ENCODE assay signal across 13 cellular contexts in the genomic region with DNA sequence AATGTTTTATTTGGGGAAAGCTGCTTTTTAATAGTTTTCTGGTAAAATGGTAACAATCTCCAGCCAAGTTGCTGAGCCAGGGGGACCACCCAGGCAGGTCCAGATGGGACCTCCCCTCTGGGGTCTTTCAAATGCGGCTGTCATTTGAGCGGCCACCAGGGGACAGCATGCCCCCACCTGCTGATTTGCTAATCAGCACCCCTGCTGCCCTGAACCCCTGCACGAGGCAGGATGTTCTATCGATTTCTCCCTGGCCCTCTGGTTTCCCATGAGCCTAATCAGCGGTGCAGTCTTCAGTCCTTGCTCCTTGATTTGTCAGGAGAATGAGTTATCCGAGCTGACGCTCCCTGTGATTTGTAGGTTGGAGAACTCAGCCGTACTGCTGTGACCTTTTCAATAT.
A peak's percentile ranks its signal among the peaks of the same experiment; 100 is the strongest.
DNase-seq lines count a peak whose midpoint lies in the region; ATAC-seq and TF ChIP-seq lines count a peak whose summit lies in the region.
"Had no signal": no experiment of that assay in that cellular context is flagged by ENCODE, and none has a peak within 500 bp of the region (broad histone marks: within the 10 kb centered on the region; RNA-seq: fewer than 3 reads in every experiment).

No MANE protein-coding gene starts in this region.

- H3K9me3 Mint-ChIP-seq in glutamatergic neuron (ENCODE audit: unreplicated experiment): peaks cover 6% of the 10 kb centered on the region
- no peaks in the 10 kb centered on the region for H3K9me3 Mint-ChIP-seq in type B pancreatic cell
- no peaks in the 10 kb centered on the region for H3K9me3 Mint-ChIP-seq in CD14-positive monocyte

- H3K36me3 Mint-ChIP-seq in glutamatergic neuron (ENCODE audit: unreplicated experiment) (peaks cover 7% of the 10 kb centered on the region), type B pancreatic cell (no peaks in the 10 kb centered on the region), CD14-positive monocyte (no peaks in the 10 kb centered on the region)

- peak overlapping the region; percentile 38 for H3K27ac Mint-ChIP-seq in glutamatergic neuron (ENCODE audit: unreplicated experiment)
- no peak overlapping the region for H3K27ac Mint-ChIP-seq in type B pancreatic cell
- no peak overlapping the region for H3K27ac Mint-ChIP-seq in CD14-positive monocyte

- 19 to 23% methylated on average over 8 of the region's 8 CpGs for WGBS in heart right ventricle, 2 donors

- H3K9me3 ChIP-seq in heart right ventricle (no peaks in the 10 kb centered on the region), SJCRH30 (replicated peaks) (no peaks in the 10 kb centered on the region)
- H3K9me3 ChIP-seq: body of pancreas, gastrocnemius medialis, suprapubic skin had no signal

- H3K4me1 ChIP-seq in heart right ventricle (peaks cover 0 to 7% (median 5%) of the 10 kb centered on the region in 9 donors), SJCRH30 (peaks cover 26% of the 10 kb centered on the region)
- H3K4me1 ChIP-seq: body of pancreas, gastrocnemius medialis had no signal

- intact Hi-C loops in heart right ventricle (cut with DNase I) (no loop called here), left ventricle myocardium superior (cut with micrococcal nuclease) (no loop called here), CD14-positive monocyte (cut with micrococcal nuclease) (no loop called here)

- H3K36me3 ChIP-seq in heart right ventricle: no peaks in the 10 kb centered on the region
- H3K36me3 ChIP-seq in SJCRH30: no peaks in the 10 kb centered on the region
- H3K36me3 ChIP-seq: gastrocnemius medialis, suprapubic skin had no signal

- H3K27me3 Mint-ChIP-seq in glutamatergic neuron (ENCODE audit: unreplicated experiment): peaks cover 3% of the 10 kb centered on the region
- no peaks in the 10 kb centered on the region for H3K27me3 Mint-ChIP-seq in type B pancreatic cell
- peaks cover 0 to 2% (median 2%) of the 10 kb centered on the region in 3 donors for H3K27me3 Mint-ChIP-seq in CD14-positive monocyte (ENCODE audit: low read depth in 3 of 3)

- H3K27ac ChIP-seq in heart right ventricle (no peak overlapping the region), SJCRH30 (no peak overlapping the region)
- H3K27ac ChIP-seq: body of pancreas, gastrocnemius medialis, SK-N-MC, suprapubic skin had no signal

- DNase-seq in heart right ventricle (no peak), left ventricle myocardium superior (no peak), SJCRH30 (peak; percentile 56 to 62), glutamatergic neuron (peak; percentile 77), type B pancreatic cell (ENCODE audit: extremely low spot score, unreplicated experiment) (no peak), CD14-positive monocyte (ENCODE audit: low spot score) (no peak), SIG-M5 treated with dmso at 0.1 percent for 504 hours (lab: John Stamatoyannopoulos, UW; ENCODE audit: unreplicated experiment) (no peak)
- DNase-seq: body of pancreas, gastrocnemius medialis, NCI-H2081 treated with DMSO at 0.1 percent for 48 hours had no signal

- H3K4me3 Mint-ChIP-seq in glutamatergic neuron (ENCODE audit: unreplicated experiment) (no peak overlapping the region), type B pancreatic cell (no peak overlapping the region), CD14-positive monocyte (no peak overlapping the region)

- H3K27me3 ChIP-seq in heart right ventricle: peaks cover 0 to 39% (median 13%) of the 10 kb centered on the region in 7 donors
- no peaks in the 10 kb centered on the region for H3K27me3 ChIP-seq in SJCRH30
- H3K27me3 ChIP-seq: body of pancreas, gastrocnemius medialis, suprapubic skin had no signal

- ATAC-seq in heart right ventricle: no peak
- no peak for ATAC-seq in left ventricle myocardium superior
- ATAC-seq in HG02981 (IDR thresholded peaks at IDR 0.05; ENCODE audit: unreplicated experiment): no peak
- ATAC-seq: body of pancreas, gastrocnemius medialis had no signal

- TF ChIP-seq CTCF in heart right ventricle (IDR thresholded peaks at IDR 0.05): peak in 7 of 9 donors; percentile 19 to 41 (median 31)
- TF ChIP-seq CTCF in glutamatergic neuron (IDR thresholded peaks at IDR 0.05; ENCODE audit: partially characterized antibody, unreplicated experiment): peak; percentile 75
- peak; percentile 75 for TF ChIP-seq CTCF in type B pancreatic cell (conservative IDR thresholded peaks at IDR 0.05)
- no peak for TF ChIP-seq CTCF in CD14-positive monocyte (IDR thresholded peaks at IDR 0.05)

- peaks cover 29% of the 10 kb centered on the region for H3K4me1 Mint-ChIP-seq in glutamatergic neuron (ENCODE audit: low read depth, unreplicated experiment)
- H3K4me1 Mint-ChIP-seq in type B pancreatic cell (ENCODE audit: unreplicated experiment): peaks cover 42% of the 10 kb centered on the region
- H3K4me1 Mint-ChIP-seq in CD14-positive monocyte: no peaks in the 10 kb centered on the region

- H3K4me3 ChIP-seq in heart right ventricle (no peak overlapping the region), SJCRH30 (no peak overlapping the region)
- H3K4me3 ChIP-seq: body of pancreas, gastrocnemius medialis, SK-N-MC, suprapubic skin had no signal

Comparison
In these comparisons a context has a peak if more than half of its experiments do, and no peak if none do; other contexts are left out.
1. DNase-seq: peak in SJCRH30 (2 of 2) and glutamatergic neuron (single experiment); none in heart right ventricle (0 of 2), left ventricle myocardium superior (single experiment), type B pancreatic cell (single experiment), CD14-positive monocyte (single experiment) and SIG-M5 treated with dmso at 0.1 percent for 504 hours (single experiment).